17 cellular contexts compared by ENCODE assay signal in genomic region chr7:44276571-44277101, GRCh38. TPM values are rescaled to one million over a fixed set of nuclear protein-coding genes. Genes with fewer than 3 reads are reported as not detected.
DNase-seq lines count a peak whose midpoint lies in the region; ATAC-seq and TF ChIP-seq lines count a peak whose summit lies in the region.
"Had no signal": no experiment of that assay in that cellular context is flagged by ENCODE, and none has a peak within 500 bp of the region (broad histone marks: within the 10 kb centered on the region; RNA-seq: fewer than 3 reads in every experiment).

No MANE protein-coding gene starts in this region.

- H3K4me1 ChIP-seq in heart left ventricle (peaks cover 0 to 73% (median 23%) of the 10 kb centered on the region in 12 donors), aorta (ENCODE audit: control insufficient read depth in 1 of 2, insufficient read depth in 2 of 2, low read length in 2 of 2) (no peaks in the 10 kb centered on the region)
- H3K4me1 ChIP-seq: adrenal gland, uterus had no signal

- peak overlapping the region; percentile 31 for H3K9ac ChIP-seq in neural cell (ENCODE audit: low read length)

- H3K4me3 ChIP-seq in heart left ventricle (no peak overlapping the region), neural cell (ENCODE audit: low read length) (peak overlapping the region; percentile 41), aorta (ENCODE audit: low read length in 2 of 2) (no peak overlapping the region)
- H3K4me3 ChIP-seq: adrenal gland, uterus had no signal

- no peak for ATAC-seq in natural killer cell treated with Interleukin-12 subunit alpha and Interleukin-12 subunit beta and Interleukin-15 and Interleukin-18, amount 100 ng/mL, for 72 hours
- ATAC-seq in natural killer cell (no peak), heart left ventricle (no peak), aorta (ENCODE audit: low FRiP score) (no peak), GM21423 (IDR thresholded peaks at IDR 0.05; ENCODE audit: unreplicated experiment) (no peak)
- ATAC-seq: activated CD8-positive, alpha-beta memory T cell treated with anti-CD3 and anti-CD28 coated beads, Interleukin-2, amount 10 ng/mL, durations not matched to agents 7 days and 5 days; naive thymus-derived CD4-positive, alpha-beta T cell; stimulated activated naive CD8-positive, alpha-beta T cell treated with anti-CD3 and anti-CD28 coated beads, Interleukin-15, amount 100 ng/mL, for 72 hours had no signal

- H3F3A ChIP-seq in neural cell (ENCODE audit: insufficient read depth, low read length, poor library complexity, severe bottlenecking): no peaks in the 10 kb centered on the region

- no peaks in the 10 kb centered on the region for H3K4me1 Mint-ChIP-seq in natural killer cell treated with Interleukin-12 subunit alpha and Interleukin-12 subunit beta and Interleukin-15 and Interleukin-18, amount 100 ng/mL, for 72 hours (ENCODE audit: low read depth in 2 of 2)
- H3K4me1 Mint-ChIP-seq in natural killer cell: no peaks in the 10 kb centered on the region
- H3K4me1 Mint-ChIP-seq: naive thymus-derived CD4-positive, alpha-beta T cell had no signal

- WGBS in heart left ventricle, 4 donors: 83 to 93% (median 89%) methylated on average over 17 of the region's 17 CpGs
- WGBS in aorta, 2 donors: 94 to 96% methylated on average over 14 to 17 of the region's 17 CpGs

- H3K27ac ChIP-seq in heart left ventricle: peak overlapping the region in 3 of 12 donors; percentile 8 to 74 (median 23)
- H3K27ac ChIP-seq in neural cell (ENCODE audit: low read length): no peak overlapping the region
- no peak overlapping the region for H3K27ac ChIP-seq in aorta (ENCODE audit: low read depth in 1 of 2, low read length in 2 of 2)
- H3K27ac ChIP-seq: adrenal gland, uterus had no signal

- no peak overlapping the region for H3K4me2 ChIP-seq in neural cell (ENCODE audit: low read length)

- H3K36me3 Mint-ChIP-seq in natural killer cell treated with Interleukin-12 subunit alpha and Interleukin-12 subunit beta and Interleukin-15 and Interleukin-18, amount 100 ng/mL, for 72 hours: no peaks in the 10 kb centered on the region
- H3K36me3 Mint-ChIP-seq in natural killer cell: no peaks in the 10 kb centered on the region
- H3K36me3 Mint-ChIP-seq: activated CD8-positive, alpha-beta memory T cell treated with anti-CD3 and anti-CD28 coated beads, Interleukin-2, amount 10 ng/mL, durations not matched to agents 7 days and 5 days; CD4-positive, CD25-positive, alpha-beta regulatory T cell; naive thymus-derived CD4-positive, alpha-beta T cell had no signal

- no peaks in the 10 kb centered on the region for H3K9me2 ChIP-seq in neural cell (ENCODE audit: insufficient read depth, low read length)

- TF ChIP-seq EP300 in neural cell (conservative IDR thresholded peaks at IDR 0.05; ENCODE audit: poor library complexity, severe bottlenecking): no peak

- H3K4me3 Mint-ChIP-seq in natural killer cell treated with Interleukin-12 subunit alpha and Interleukin-12 subunit beta and Interleukin-15 and Interleukin-18, amount 100 ng/mL, for 72 hours: no peak overlapping the region
- no peak overlapping the region for H3K4me3 Mint-ChIP-seq in natural killer cell
- H3K4me3 Mint-ChIP-seq: activated CD8-positive, alpha-beta memory T cell treated with anti-CD3 and anti-CD28 coated beads, Interleukin-2, amount 10 ng/mL, durations not matched to agents 7 days and 5 days; CD4-positive, CD25-positive, alpha-beta regulatory T cell; naive thymus-derived CD4-positive, alpha-beta T cell; stimulated activated naive CD8-positive, alpha-beta T cell treated with anti-CD3 and anti-CD28 coated beads, Interleukin-15, amount 100 ng/mL, for 72 hours had no signal

- intact Hi-C loops in natural killer cell (cut with micrococcal nuclease): no loop called here
- intact Hi-C loops in heart left ventricle (cut with DNase I): loop anchor here in 1 of 10 donors (5.0 kb wide), 1 partner anchor 51 kb away; the partner anchor contains the start of gene CAMK2B
- intact Hi-C loops in aorta (cut with DNase I): no loop called here

- H3K27ac Mint-ChIP-seq in natural killer cell treated with Interleukin-12 subunit alpha and Interleukin-12 subunit beta and Interleukin-15 and Interleukin-18, amount 100 ng/mL, for 72 hours: no peak overlapping the region
- H3K27ac Mint-ChIP-seq in natural killer cell: no peak overlapping the region
- H3K27ac Mint-ChIP-seq: activated CD8-positive, alpha-beta memory T cell treated with anti-CD3 and anti-CD28 coated beads, Interleukin-2, amount 10 ng/mL, durations not matched to agents 7 days and 5 days; CD4-positive, CD25-positive, alpha-beta regulatory T cell; stimulated activated naive CD8-positive, alpha-beta T cell treated with anti-CD3 and anti-CD28 coated beads, Interleukin-15, amount 100 ng/mL, for 72 hours had no signal

- no peaks in the 10 kb centered on the region for H3K9me3 Mint-ChIP-seq in natural killer cell treated with Interleukin-12 subunit alpha and Interleukin-12 subunit beta and Interleukin-15 and Interleukin-18, amount 100 ng/mL, for 72 hours
- no peaks in the 10 kb centered on the region for H3K9me3 Mint-ChIP-seq in natural killer cell
- H3K9me3 Mint-ChIP-seq: CD4-positive, CD25-positive, alpha-beta regulatory T cell; naive thymus-derived CD4-positive, alpha-beta T cell; stimulated activated naive CD8-positive, alpha-beta T cell treated with anti-CD3 and anti-CD28 coated beads, Interleukin-15, amount 100 ng/mL, for 72 hours had no signal

- H3K36me3 ChIP-seq in heart left ventricle (no peaks in the 10 kb centered on the region), neural cell (ENCODE audit: insufficient read depth, low read length) (no peaks in the 10 kb centered on the region), aorta (ENCODE audit: control insufficient read depth in 1 of 2, insufficient read depth in 2 of 2, low read length in 1 of 2) (no peaks in the 10 kb centered on the region)
- H3K36me3 ChIP-seq: adrenal gland, uterus had no signal

- no peaks in the 10 kb centered on the region for H4K20me1 ChIP-seq in neural cell (ENCODE audit: insufficient read depth)

- TF ChIP-seq RAD21 in neural cell (conservative IDR thresholded peaks at IDR 0.05): no peak

- H2AFZ ChIP-seq in neural cell (ENCODE audit: low read depth, low read length): no peak overlapping the region

- DNase-seq in natural killer cell treated with Interleukin-12 subunit alpha and Interleukin-12 subunit beta and Interleukin-15 and Interleukin-18, amount 100 ng/mL, for 72 hours (ENCODE audit: low spot score): peak; percentile 44
- DNase-seq in natural killer cell (no peak), heart left ventricle (peak in 3 of 5 donors; percentile 18 to 53 (median 23)), aorta (peak; percentile 28 to 61), amygdala (lab: John Stamatoyannopoulos, UW) (no peak)
- DNase-seq in effector CD8-positive, alpha-beta T cell (lab: John Stamatoyannopoulos, UW): no peak
- DNase-seq: activated CD4-positive, CD25-positive, alpha-beta regulatory T cell treated with anti-CD3 and anti-CD28 coated beads, Interleukin-2, amount 50 U/mL, for 72 hours; activated CD8-positive, alpha-beta memory T cell treated with anti-CD3 and anti-CD28 coated beads, Interleukin-2, amount 10 ng/mL, durations not matched to agents 7 days and 5 days; CD4-positive, CD25-positive, alpha-beta regulatory T cell; naive thymus-derived CD4-positive, alpha-beta T cell; stimulated activated CD4-positive, alpha-beta T cell treated with anti-CD3 and anti-CD28 coated beads, Interleukin-1b, Interleukin-23, amount 100 ng/mL, for 48 hours; stimulated activated naive CD8-positive, alpha-beta T cell treated with anti-CD3 and anti-CD28 coated beads, Interleukin-15, amount 100 ng/mL, for 72 hours; uterus had no signal

- no peaks in the 10 kb centered on the region for H3K27me3 ChIP-seq in heart left ventricle
- H3K27me3 ChIP-seq in neural cell (ENCODE audit: insufficient read depth, low read depth, low read length): no peaks in the 10 kb centered on the region
- H3K27me3 ChIP-seq in aorta (ENCODE audit: control insufficient read depth in 1 of 2, insufficient read depth in 2 of 2, low read length in 1 of 2): no peaks in the 10 kb centered on the region
- H3K27me3 ChIP-seq: adrenal gland, uterus had no signal

- TF ChIP-seq CTCF in natural killer cell (IDR thresholded peaks at IDR 0.05) (no peak), heart left ventricle (IDR thresholded peaks at IDR 0.05) (no peak), neural cell (IDR thresholded peaks at IDR 0.05; ENCODE audit: poor library complexity, severe bottlenecking) (no peak)

- no peaks in the 10 kb centered on the region for H3K79me2 ChIP-seq in neural cell (replicated peaks; ENCODE audit: insufficient read depth, low read length)

- H3K27me3 Mint-ChIP-seq in natural killer cell treated with Interleukin-12 subunit alpha and Interleukin-12 subunit beta and Interleukin-15 and Interleukin-18, amount 100 ng/mL, for 72 hours: no peaks in the 10 kb centered on the region
- no peaks in the 10 kb centered on the region for H3K27me3 Mint-ChIP-seq in natural killer cell (ENCODE audit: low read depth in 2 of 2)
- H3K27me3 Mint-ChIP-seq: activated CD8-positive, alpha-beta memory T cell treated with anti-CD3 and anti-CD28 coated beads, Interleukin-2, amount 10 ng/mL, durations not matched to agents 7 days and 5 days; CD4-positive, CD25-positive, alpha-beta regulatory T cell had no signal

- H3K9me3 ChIP-seq in heart left ventricle (no peaks in the 10 kb centered on the region), neural cell (ENCODE audit: low read length) (no peaks in the 10 kb centered on the region), aorta (ENCODE audit: control insufficient read depth, low read length) (no peaks in the 10 kb centered on the region)
- H3K9me3 ChIP-seq: adrenal gland, uterus had no signal

- no peak for TF ChIP-seq POLR2A in heart left ventricle (IDR thresholded peaks at IDR 0.05)

TF ChIP-seq in neural cell, 6 proteins besides CTCF, POLR2A, EP300 and RAD21 (continues in another document):
- no peak for TF ChIP-seq SMC3 (conservative IDR thresholded peaks at IDR 0.05; ENCODE audit: poor library complexity)
- TF ChIP-seq EZH2 (IDR thresholded peaks at IDR 0.05; ENCODE audit: borderline replicate concordance, insufficient read depth, low read length, poor library complexity, severe bottlenecking): no peak
- TF ChIP-seq POLR2AphosphoS5 (IDR thresholded peaks at IDR 0.05): no peak

RNA-seq across cellular contexts. Expression of gene CAMK2B, which starts 48.8 kb away (rescaled TPM):
- total RNA-seq in natural killer cell treated with Interleukin-12 subunit alpha and Interleukin-12 subunit beta and Interleukin-15 and Interleukin-18, amount 100 ng/mL, for 72 hours: under 1 TPM in 1 of 2 donors, not detected in 1; 0.10 TPM
- under 1 TPM in 1 of 3 donors, not detected in 2; 0.70 TPM for total RNA-seq in natural killer cell
- total RNA-seq in heart left ventricle: 100 to 1,000 TPM in 5 of 9 donors, 10 to 100 TPM in 4; 77.5 to 141 (median 104) TPM
- polyA plus RNA-seq in heart left ventricle: 100 to 1,000 TPM in 1 of 2 donors, 10 to 100 TPM in 1; 35.7 to 103 TPM
- 67.3 and 96.3 TPM in 2 replicates for polyA plus RNA-seq in neural cell
- polyA minus RNA-seq in neural cell: 60.1 and 63.3 TPM in 2 replicates
- 1 to 10 TPM; 2.4 to 4.4 TPM for total RNA-seq in aorta
- 10 to 100 TPM in 1 of 2 donors, not detected in 1; 12.8 TPM for polyA plus RNA-seq in aorta
- total RNA-seq: CD4-positive, CD25-positive, alpha-beta regulatory T cell; fibroblast of villous mesenchyme had no signal
- polyA plus RNA-seq: CD4-positive, CD25-positive, alpha-beta regulatory T cell; naive thymus-derived CD4-positive, alpha-beta T cell had no signal

Comparison
In these comparisons a context has a peak if more than half of its experiments do, and no peak if none do; other contexts are left out.
1. DNase-seq: peak in natural killer cell treated with Interleukin-12 subunit alpha and Interleukin-12 subunit beta and Interleukin-15 and Interleukin-18, amount 100 ng/mL, for 72 hours (single experiment), heart left ventricle (3 of 5) and aorta (2 of 2); none in natural killer cell (single experiment), effector CD8-positive, alpha-beta T cell (single experiment) and amygdala (0 of 56).
2. RNA of gene CAMK2B, which starts 48.8 kb away (total RNA-seq): 77.5 to 141 TPM in heart left ventricle; 2.4 to 4.4 TPM in aorta, 0.10 TPM in natural killer cell treated with Interleukin-12 subunit alpha and Interleukin-12 subunit beta and Interleukin-15 and Interleukin-18, amount 100 ng/mL, for 72 hours and 0.70 TPM in natural killer cell; every median in the first group is over 10 times any median in the second.